ENCODE assay signal across 34 cellular contexts in genomic region chr3:188332085-188332484, GRCh38.
"Had no signal": no experiment of that assay in that cellular context is flagged by ENCODE, and none has a peak within 500 bp of the region (broad histone marks: within the 10 kb centered on the region; RNA-seq: fewer than 3 reads in every experiment).

No MANE protein-coding gene starts in this region.

- FAIRE-seq: astrocyte, TTC549 had no signal

- H3K27me3 ChIP-seq: adrenal gland, body of pancreas, brain microvascular endothelial cell, breast epithelium had no signal

- H3K4me1 ChIP-seq: adrenal gland, body of pancreas, breast epithelium had no signal

- DNase-seq: activated B cell treated with CpG ODN at 0.5 μM for 24 hours; activated CD4-positive, alpha-beta memory T cell treated with anti-CD3 and anti-CD28 coated beads for 36 hours; activated CD4-positive, alpha-beta T cell treated with anti-CD3 and anti-CD28 coated beads for 4 hours; activated CD4-positive, alpha-beta T cell treated with anti-CD3 and anti-CD28 coated beads, Interleukin-2, amount 10 ng/mL, durations not matched to agents 24 days and 14 days; activated CD4-positive, alpha-beta T cell treated with anti-CD3 and anti-CD28 coated beads, Interleukin-2, amount 50 U/mL, for 1 hour; activated CD4-positive, alpha-beta T cell treated with anti-CD3 and anti-CD28 coated beads, Interleukin-2, amount 50 U/mL, for 4 hours; activated CD4-positive, CD25-positive, alpha-beta regulatory T cell treated with anti-CD3 and anti-CD28 coated beads, Interleukin-2, amount 50 U/mL, for 72 hours; activated CD8-positive, alpha-beta memory T cell treated with anti-CD3 and anti-CD28 coated beads, Interleukin-2, amount 50 U/mL, for 4 hours; activated CD8-positive, alpha-beta T cell treated with anti-CD3 and anti-CD28 coated beads for 36 hours; activated effector memory CD4-positive, alpha-beta T cell treated with anti-CD3 and anti-CD28 coated beads, Interleukin-2, amount 50 U/mL, for 16 hours; activated gamma-delta T cell treated with Interleukin-2 at 50 U/mL for 16 hours; activated naive CD4-positive, alpha-beta T cell; activated naive CD4-positive, alpha-beta T cell treated with anti-CD3 and anti-CD28 coated beads for 36 hours; activated naive CD4-positive, alpha-beta T cell treated with anti-CD3 and anti-CD28 coated beads, Interleukin-2, amount 50 U/mL, for 16 hours; activated naive CD8-positive, alpha-beta T cell treated with anti-CD3 and anti-CD28 coated beads for 36 hours; activated T-cell treated with anti-CD3 and anti-CD28 coated beads for 4 hours; activated T-cell treated with anti-CD3 and anti-CD28 coated beads, Interleukin-2, amount 50 U/mL, for 1 hour; activated T-cell treated with anti-CD3 and anti-CD28 coated beads, Interleukin-2, amount 50 U/mL, for 4 hours; activated T-cell treated with anti-CD3 and anti-CD28 coated beads, Interleukin-2, amount 50 U/mL, for 72 hours; adrenal gland; amniotic stem cell; aorta; body of pancreas; brain microvascular endothelial cell; central memory CD4-positive, alpha-beta T cell; T-helper 1 cell; T-helper 2 cell; T-helper 9 cell had no signal

- H3K9me3 ChIP-seq: body of pancreas had no signal

- ATAC-seq: activated CD8-positive, alpha-beta T cell treated with anti-CD3 and anti-CD28 coated beads for 36 hours; activated naive CD4-positive, alpha-beta T cell treated with anti-CD3 and anti-CD28 coated beads, Interleukin-2, amount 50 U/mL, for 72 hours; activated T-cell treated with anti-CD3 and anti-CD28 coated beads, Interleukin-2, amount 50 U/mL, for 4 hours; activated T-cell treated with anti-CD3 and anti-CD28 coated beads, Interleukin-2, amount 50 U/mL, for 72 hours; activated T-helper 17 cell treated with anti-CD3 and anti-CD28 coated beads, Interleukin-2, amount 50 U/mL, for 72 hours; body of pancreas had no signal

- H3K4me3 ChIP-seq: adrenal gland, body of pancreas, breast epithelium had no signal

- H3K27ac ChIP-seq: adrenal gland, body of pancreas, brain microvascular endothelial cell, breast epithelium, VCaP had no signal

- H3K36me3 ChIP-seq: adrenal gland, brain microvascular endothelial cell, breast epithelium had no signal
